In the genomic region with DNA sequence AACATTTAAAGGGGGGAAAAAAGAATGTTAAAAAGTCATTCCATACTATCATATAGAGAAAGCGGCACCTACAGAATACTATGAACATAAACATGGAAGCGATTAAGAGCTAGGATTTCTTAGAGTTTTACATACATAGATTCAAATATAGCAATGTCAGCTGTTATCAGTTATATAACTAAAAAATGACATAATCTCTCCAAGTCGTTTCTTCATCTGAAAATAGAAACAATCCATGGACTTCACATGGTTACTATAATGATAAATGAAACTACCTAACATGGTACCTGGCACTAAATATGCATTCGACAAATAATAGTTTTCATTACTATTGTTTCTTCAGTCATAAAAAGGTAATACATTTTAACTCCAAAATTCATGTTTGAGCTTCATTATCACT, we compare ENCODE assay signal across 2 cellular contexts.
TF ChIP-seq lines count a peak whose summit lies in the region.

No MANE protein-coding gene starts in this region.

TF ChIP-seq in SK-N-SH, 30 proteins besides CTCF, POLR2A, EP300 and RAD21:
- TF ChIP-seq SIN3A (IDR thresholded peaks at IDR 0.05; ENCODE audit: borderline replicate concordance, low read depth, low read length) (no peak), CHD2 (IDR thresholded peaks at IDR 0.05; ENCODE audit: low read length, partially characterized antibody) (no peak), FOXM1 (IDR thresholded peaks at IDR 0.05; ENCODE audit: low read depth) (no peak)
- TF ChIP-seq, protein P1, sequence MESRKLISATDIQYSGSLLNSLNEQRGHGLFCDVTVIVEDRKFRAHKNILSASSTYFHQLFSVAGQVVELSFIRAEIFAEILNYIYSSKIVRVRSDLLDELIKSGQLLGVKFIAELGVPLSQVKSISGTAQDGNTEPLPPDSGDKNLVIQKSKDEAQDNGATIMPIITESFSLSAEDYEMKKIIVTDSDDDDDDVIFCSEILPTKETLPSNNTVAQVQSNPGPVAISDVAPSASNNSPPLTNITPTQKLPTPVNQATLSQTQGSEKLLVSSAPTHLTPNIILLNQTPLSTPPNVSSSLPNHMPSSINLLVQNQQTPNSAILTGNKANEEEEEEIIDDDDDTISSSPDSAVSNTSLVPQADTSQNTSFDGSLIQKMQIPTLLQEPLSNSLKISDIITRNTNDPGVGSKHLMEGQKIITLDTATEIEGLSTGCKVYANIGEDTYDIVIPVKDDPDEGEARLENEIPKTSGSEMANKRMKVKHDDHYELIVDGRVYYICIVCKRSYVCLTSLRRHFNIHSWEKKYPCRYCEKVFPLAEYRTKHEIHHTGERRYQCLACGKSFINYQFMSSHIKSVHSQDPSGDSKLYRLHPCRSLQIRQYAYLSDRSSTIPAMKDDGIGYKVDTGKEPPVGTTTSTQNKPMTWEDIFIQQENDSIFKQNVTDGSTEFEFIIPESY (IDR thresholded peaks at IDR 0.05; ENCODE audit: borderline replicate concordance, low read depth) = no peak
- TF ChIP-seq, protein P2, sequence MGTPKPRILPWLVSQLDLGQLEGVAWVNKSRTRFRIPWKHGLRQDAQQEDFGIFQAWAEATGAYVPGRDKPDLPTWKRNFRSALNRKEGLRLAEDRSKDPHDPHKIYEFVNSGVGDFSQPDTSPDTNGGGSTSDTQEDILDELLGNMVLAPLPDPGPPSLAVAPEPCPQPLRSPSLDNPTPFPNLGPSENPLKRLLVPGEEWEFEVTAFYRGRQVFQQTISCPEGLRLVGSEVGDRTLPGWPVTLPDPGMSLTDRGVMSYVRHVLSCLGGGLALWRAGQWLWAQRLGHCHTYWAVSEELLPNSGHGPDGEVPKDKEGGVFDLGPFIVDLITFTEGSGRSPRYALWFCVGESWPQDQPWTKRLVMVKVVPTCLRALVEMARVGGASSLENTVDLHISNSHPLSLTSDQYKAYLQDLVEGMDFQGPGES (IDR thresholded peaks at IDR 0.05; ENCODE audit: low read depth, low read length) = no peak
TF ChIP-seq in SK-N-SH: peak in this region for 0.

TF ChIP-seq in SK-N-SH treated with all-trans-retinoic acid at 6 μM for 48 hours, 23 proteins besides CTCF, POLR2A, EP300 and RAD21:
- TF ChIP-seq TCF4 (CRISPR knock-in tag; IDR thresholded peaks at IDR 0.05; ENCODE audit: borderline replicate concordance) (no peak), SNAI2 (CRISPR knock-in tag; IDR thresholded peaks at IDR 0.05) (no peak), ZFP30 (CRISPR knock-in tag; IDR thresholded peaks at IDR 0.05) (no peak), ZNF70 (CRISPR knock-in tag; IDR thresholded peaks at IDR 0.05) (no peak), ZNF8 (CRISPR knock-in tag; IDR thresholded peaks at IDR 0.05) (no peak), ZC3H10 (CRISPR knock-in tag; IDR thresholded peaks at IDR 0.05) (no peak), RARB (CRISPR knock-in tag; IDR thresholded peaks at IDR 0.05) (no peak), ARNTL (CRISPR knock-in tag; IDR thresholded peaks at IDR 0.05; ENCODE audit: borderline replicate concordance, low read depth) (no peak), BACH2 (CRISPR knock-in tag; IDR thresholded peaks at IDR 0.05; ENCODE audit: borderline replicate concordance) (no peak), PPARA (CRISPR knock-in tag; IDR thresholded peaks at IDR 0.05; ENCODE audit: borderline replicate concordance) (no peak), ZNF565 (CRISPR knock-in tag; conservative IDR thresholded peaks at IDR 0.05; ENCODE audit: low read depth) (no peak), GLIS3 (CRISPR knock-in tag; IDR thresholded peaks at IDR 0.05) (no peak), ISL1 (CRISPR knock-in tag; IDR thresholded peaks at IDR 0.05) (no peak), ESRRG (CRISPR knock-in tag; IDR thresholded peaks at IDR 0.05) (no peak), CSDC2 (CRISPR knock-in tag; IDR thresholded peaks at IDR 0.05) (no peak)
- TF ChIP-seq, protein P3, sequence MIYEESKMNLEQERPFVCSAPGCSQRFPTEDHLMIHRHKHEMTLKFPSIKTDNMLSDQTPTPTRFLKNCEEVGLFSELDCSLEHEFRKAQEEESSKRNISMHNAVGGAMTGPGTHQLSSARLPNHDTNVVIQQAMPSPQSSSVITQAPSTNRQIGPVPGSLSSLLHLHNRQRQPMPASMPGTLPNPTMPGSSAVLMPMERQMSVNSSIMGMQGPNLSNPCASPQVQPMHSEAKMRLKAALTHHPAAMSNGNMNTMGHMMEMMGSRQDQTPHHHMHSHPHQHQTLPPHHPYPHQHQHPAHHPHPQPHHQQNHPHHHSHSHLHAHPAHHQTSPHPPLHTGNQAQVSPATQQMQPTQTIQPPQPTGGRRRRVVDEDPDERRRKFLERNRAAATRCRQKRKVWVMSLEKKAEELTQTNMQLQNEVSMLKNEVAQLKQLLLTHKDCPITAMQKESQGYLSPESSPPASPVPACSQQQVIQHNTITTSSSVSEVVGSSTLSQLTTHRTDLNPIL (CRISPR knock-in tag; IDR thresholded peaks at IDR 0.05; ENCODE audit: low read depth) = no peak
- TF ChIP-seq, protein P4, sequence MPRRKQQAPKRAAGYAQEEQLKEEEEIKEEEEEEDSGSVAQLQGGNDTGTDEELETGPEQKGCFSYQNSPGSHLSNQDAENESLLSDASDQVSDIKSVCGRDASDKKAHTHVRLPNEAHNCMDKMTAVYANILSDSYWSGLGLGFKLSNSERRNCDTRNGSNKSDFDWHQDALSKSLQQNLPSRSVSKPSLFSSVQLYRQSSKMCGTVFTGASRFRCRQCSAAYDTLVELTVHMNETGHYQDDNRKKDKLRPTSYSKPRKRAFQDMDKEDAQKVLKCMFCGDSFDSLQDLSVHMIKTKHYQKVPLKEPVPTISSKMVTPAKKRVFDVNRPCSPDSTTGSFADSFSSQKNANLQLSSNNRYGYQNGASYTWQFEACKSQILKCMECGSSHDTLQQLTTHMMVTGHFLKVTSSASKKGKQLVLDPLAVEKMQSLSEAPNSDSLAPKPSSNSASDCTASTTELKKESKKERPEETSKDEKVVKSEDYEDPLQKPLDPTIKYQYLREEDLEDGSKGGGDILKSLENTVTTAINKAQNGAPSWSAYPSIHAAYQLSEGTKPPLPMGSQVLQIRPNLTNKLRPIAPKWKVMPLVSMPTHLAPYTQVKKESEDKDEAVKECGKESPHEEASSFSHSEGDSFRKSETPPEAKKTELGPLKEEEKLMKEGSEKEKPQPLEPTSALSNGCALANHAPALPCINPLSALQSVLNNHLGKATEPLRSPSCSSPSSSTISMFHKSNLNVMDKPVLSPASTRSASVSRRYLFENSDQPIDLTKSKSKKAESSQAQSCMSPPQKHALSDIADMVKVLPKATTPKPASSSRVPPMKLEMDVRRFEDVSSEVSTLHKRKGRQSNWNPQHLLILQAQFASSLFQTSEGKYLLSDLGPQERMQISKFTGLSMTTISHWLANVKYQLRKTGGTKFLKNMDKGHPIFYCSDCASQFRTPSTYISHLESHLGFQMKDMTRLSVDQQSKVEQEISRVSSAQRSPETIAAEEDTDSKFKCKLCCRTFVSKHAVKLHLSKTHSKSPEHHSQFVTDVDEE (CRISPR knock-in tag; IDR thresholded peaks at IDR 0.05) = no peak
- TF ChIP-seq, protein P5, sequence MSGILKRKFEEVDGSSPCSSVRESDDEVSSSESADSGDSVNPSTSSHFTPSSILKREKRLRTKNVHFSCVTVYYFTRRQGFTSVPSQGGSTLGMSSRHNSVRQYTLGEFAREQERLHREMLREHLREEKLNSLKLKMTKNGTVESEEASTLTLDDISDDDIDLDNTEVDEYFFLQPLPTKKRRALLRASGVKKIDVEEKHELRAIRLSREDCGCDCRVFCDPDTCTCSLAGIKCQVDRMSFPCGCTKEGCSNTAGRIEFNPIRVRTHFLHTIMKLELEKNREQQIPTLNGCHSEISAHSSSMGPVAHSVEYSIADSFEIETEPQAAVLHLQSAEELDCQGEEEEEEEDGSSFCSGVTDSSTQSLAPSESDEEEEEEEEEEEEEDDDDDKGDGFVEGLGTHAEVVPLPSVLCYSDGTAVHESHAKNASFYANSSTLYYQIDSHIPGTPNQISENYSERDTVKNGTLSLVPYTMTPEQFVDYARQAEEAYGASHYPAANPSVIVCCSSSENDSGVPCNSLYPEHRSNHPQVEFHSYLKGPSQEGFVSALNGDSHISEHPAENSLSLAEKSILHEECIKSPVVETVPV (CRISPR knock-in tag; IDR thresholded peaks at IDR 0.05) = no peak
- TF ChIP-seq, protein P6, sequence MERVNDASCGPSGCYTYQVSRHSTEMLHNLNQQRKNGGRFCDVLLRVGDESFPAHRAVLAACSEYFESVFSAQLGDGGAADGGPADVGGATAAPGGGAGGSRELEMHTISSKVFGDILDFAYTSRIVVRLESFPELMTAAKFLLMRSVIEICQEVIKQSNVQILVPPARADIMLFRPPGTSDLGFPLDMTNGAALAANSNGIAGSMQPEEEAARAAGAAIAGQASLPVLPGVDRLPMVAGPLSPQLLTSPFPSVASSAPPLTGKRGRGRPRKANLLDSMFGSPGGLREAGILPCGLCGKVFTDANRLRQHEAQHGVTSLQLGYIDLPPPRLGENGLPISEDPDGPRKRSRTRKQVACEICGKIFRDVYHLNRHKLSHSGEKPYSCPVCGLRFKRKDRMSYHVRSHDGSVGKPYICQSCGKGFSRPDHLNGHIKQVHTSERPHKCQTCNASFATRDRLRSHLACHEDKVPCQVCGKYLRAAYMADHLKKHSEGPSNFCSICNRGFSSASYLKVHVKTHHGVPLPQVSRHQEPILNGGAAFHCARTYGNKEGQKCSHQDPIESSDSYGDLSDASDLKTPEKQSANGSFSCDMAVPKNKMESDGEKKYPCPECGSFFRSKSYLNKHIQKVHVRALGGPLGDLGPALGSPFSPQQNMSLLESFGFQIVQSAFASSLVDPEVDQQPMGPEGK (CRISPR knock-in tag; IDR thresholded peaks at IDR 0.05; ENCODE audit: borderline replicate concordance) = no peak
- TF ChIP-seq, protein P7, sequence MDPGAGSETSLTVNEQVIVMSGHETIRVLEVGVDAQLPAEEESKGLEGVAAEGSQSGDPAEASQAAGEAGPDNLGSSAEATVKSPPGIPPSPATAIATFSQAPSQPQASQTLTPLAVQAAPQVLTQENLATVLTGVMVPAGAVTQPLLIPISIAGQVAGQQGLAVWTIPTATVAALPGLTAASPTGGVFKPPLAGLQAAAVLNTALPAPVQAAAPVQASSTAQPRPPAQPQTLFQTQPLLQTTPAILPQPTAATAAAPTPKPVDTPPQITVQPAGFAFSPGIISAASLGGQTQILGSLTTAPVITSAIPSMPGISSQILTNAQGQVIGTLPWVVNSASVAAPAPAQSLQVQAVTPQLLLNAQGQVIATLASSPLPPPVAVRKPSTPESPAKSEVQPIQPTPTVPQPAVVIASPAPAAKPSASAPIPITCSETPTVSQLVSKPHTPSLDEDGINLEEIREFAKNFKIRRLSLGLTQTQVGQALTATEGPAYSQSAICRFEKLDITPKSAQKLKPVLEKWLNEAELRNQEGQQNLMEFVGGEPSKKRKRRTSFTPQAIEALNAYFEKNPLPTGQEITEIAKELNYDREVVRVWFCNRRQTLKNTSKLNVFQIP (CRISPR knock-in tag; IDR thresholded peaks at IDR 0.05; ENCODE audit: borderline replicate concordance, low read depth) = no peak
